1 cellular context compared by ENCODE assay signal in the genomic region with DNA sequence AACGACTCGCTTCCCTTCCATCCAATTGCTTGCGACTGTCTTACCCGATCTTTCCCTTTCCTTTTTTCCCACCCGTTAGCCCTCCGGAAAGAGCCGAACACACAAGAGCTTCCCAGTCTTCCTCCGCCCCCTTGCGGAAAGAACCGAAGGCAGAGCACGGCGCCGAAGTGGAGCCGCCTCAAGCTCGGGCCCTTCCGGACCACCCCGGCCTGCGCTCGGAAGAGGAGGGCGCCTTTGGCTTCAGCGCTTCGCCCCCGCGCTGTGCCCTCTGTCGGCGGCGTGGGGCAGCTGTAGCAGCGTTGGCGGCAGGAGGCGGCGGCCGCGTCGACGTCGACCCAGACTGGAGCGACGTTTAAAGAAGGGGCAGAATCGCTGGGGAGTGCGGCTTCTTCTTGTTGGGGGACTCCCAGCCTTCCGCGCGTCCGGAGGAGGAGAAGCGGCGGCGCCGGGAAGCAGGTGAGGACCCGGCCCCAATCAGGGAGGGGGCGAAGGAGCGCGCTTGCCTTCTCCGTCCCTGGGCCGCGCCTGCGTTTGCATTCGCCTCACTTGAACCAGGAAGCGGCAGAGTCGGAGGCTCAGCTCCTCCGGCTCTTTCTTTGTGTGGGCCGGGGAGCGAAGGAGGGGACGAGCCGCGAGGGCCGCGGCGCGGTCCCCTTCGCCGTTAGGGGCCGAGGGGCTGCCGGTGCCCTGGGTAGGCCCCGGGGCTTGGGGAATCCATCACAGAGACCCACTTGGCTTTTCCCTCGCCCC.
TF ChIP-seq lines count a peak whose summit lies in the region.

A gene with protein sequence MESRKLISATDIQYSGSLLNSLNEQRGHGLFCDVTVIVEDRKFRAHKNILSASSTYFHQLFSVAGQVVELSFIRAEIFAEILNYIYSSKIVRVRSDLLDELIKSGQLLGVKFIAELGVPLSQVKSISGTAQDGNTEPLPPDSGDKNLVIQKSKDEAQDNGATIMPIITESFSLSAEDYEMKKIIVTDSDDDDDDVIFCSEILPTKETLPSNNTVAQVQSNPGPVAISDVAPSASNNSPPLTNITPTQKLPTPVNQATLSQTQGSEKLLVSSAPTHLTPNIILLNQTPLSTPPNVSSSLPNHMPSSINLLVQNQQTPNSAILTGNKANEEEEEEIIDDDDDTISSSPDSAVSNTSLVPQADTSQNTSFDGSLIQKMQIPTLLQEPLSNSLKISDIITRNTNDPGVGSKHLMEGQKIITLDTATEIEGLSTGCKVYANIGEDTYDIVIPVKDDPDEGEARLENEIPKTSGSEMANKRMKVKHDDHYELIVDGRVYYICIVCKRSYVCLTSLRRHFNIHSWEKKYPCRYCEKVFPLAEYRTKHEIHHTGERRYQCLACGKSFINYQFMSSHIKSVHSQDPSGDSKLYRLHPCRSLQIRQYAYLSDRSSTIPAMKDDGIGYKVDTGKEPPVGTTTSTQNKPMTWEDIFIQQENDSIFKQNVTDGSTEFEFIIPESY (plus strand): TSS at position 291 of the 750 bp plus-strand sequence. CDS start 2,604 bp downstream, outside the sequence.

TF ChIP-seq in GM23338, 12 proteins besides CTCF, POLR2A, EP300 and RAD21 (continued from another document):
- TF ChIP-seq, protein P1, sequence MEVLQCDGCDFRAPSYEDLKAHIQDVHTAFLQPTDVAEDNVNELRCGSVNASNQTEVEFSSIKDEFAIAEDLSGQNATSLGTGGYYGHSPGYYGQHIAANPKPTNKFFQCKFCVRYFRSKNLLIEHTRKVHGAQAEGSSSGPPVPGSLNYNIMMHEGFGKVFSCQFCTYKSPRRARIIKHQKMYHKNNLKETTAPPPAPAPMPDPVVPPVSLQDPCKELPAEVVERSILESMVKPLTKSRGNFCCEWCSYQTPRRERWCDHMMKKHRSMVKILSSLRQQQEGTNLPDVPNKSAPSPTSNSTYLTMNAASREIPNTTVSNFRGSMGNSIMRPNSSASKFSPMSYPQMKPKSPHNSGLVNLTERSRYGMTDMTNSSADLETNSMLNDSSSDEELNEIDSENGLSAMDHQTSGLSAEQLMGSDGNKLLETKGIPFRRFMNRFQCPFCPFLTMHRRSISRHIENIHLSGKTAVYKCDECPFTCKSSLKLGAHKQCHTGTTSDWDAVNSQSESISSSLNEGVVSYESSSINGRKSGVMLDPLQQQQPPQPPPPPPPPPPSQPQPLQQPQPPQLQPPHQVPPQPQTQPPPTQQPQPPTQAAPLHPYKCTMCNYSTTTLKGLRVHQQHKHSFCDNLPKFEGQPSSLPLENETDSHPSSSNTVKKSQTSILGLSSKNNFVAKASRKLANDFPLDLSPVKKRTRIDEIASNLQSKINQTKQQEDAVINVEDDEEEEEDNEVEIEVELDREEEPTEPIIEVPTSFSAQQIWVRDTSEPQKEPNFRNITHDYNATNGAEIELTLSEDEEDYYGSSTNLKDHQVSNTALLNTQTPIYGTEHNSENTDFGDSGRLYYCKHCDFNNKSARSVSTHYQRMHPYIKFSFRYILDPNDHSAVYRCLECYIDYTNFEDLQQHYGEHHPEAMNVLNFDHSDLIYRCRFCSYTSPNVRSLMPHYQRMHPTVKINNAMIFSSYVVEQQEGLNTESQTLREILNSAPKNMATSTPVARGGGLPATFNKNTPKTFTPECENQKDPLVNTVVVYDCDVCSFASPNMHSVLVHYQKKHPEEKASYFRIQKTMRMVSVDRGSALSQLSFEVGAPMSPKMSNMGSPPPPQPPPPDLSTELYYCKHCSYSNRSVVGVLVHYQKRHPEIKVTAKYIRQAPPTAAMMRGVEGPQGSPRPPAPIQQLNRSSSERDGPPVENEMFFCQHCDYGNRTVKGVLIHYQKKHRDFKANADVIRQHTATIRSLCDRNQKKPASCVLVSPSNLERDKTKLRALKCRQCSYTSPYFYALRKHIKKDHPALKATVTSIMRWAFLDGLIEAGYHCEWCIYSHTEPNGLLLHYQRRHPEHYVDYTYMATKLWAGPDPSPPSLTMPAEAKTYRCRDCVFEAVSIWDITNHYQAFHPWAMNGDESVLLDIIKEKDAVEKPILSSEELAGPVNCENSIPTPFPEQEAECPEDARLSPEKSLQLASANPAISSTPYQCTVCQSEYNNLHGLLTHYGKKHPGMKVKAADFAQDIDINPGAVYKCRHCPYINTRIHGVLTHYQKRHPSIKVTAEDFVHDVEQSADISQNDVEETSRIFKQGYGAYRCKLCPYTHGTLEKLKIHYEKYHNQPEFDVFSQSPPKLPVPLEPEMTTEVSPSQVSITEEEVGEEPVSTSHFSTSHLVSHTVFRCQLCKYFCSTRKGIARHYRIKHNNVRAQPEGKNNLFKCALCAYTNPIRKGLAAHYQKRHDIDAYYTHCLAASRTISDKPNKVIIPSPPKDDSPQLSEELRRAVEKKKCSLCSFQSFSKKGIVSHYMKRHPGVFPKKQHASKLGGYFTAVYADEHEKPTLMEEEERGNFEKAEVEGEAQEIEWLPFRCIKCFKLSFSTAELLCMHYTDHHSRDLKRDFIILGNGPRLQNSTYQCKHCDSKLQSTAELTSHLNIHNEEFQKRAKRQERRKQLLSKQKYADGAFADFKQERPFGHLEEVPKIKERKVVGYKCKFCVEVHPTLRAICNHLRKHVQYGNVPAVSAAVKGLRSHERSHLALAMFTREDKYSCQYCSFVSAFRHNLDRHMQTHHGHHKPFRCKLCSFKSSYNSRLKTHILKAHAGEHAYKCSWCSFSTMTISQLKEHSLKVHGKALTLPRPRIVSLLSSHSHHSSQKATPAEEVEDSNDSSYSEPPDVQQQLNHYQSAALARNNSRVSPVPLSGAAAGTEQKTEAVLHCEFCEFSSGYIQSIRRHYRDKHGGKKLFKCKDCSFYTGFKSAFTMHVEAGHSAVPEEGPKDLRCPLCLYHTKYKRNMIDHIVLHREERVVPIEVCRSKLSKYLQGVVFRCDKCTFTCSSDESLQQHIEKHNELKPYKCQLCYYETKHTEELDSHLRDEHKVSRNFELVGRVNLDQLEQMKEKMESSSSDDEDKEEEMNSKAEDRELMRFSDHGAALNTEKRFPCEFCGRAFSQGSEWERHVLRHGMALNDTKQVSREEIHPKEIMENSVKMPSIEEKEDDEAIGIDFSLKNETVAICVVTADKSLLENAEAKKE (CRISPR knock-in tag; IDR thresholded peaks at IDR 0.05): no peak
- TF ChIP-seq JUNB (IDR thresholded peaks at IDR 0.05; ENCODE audit: unreplicated experiment): no peak
- peak; percentile 58; the same call in 1 of the 2 replicates for TF ChIP-seq CREB1 (CRISPR knock-in tag; IDR thresholded peaks at IDR 0.05; ENCODE audit: low read depth)
